1 cellular context compared by ENCODE assay signal in the genomic region with DNA sequence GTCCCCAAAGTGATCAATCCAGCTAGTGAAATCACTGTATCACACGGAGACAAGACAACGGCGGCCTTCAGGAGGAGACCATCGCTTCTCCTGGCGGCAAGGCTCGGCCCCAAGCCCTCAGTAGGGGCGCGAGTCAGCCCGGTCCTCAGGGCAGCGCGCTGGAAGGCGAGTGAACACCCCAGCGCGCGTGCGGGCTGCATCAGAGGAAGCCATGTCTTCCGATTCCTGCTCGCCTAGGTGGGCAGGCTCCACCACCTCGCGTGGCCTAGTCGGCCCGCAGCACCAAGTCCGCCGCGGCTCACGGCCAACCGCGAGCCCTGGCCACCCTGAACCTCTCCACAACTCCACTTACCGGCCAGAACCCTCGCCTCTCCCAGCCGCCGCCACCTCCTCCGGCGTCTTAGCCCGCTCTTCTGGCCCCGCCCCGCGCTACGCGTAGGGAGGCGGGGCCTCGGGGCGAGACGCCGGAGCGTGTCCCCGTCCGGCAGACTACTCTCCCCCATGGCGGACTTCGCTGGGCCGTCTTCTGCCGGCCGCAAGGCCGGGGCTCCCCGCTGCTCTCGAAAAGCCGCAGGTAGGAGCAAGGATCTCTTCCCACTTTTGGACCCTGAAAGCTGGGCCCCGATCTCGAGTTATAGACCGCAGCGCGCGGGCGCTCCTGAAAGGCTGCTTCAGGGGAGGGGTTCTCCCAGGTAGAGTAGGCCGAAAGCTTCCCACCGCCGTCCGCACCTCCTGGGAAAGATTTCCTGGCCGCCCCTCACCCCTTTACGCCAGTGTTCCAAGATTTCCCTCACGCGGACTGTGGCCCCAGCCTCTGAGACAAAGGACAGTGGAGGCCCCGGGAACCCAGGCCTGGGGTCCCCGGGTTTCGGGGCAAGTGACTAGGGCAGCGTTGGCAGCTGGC.
TF ChIP-seq lines count a peak whose summit lies in the region.

A gene with protein sequence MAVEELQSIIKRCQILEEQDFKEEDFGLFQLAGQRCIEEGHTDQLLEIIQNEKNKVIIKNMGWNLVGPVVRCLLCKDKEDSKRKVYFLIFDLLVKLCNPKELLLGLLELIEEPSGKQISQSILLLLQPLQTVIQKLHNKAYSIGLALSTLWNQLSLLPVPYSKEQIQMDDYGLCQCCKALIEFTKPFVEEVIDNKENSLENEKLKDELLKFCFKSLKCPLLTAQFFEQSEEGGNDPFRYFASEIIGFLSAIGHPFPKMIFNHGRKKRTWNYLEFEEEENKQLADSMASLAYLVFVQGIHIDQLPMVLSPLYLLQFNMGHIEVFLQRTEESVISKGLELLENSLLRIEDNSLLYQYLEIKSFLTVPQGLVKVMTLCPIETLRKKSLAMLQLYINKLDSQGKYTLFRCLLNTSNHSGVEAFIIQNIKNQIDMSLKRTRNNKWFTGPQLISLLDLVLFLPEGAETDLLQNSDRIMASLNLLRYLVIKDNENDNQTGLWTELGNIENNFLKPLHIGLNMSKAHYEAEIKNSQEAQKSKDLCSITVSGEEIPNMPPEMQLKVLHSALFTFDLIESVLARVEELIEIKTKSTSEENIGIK (minus strand): TSS at position 415 of the 904 bp plus-strand sequence. CDS start 988 bp downstream, outside the sequence.
A gene (plus strand): TSS at position 487 of the 904 bp plus-strand sequence. CDS start 15 bp downstream, at position 502.

TF ChIP-seq in H1, 55 proteins besides CTCF, POLR2A, EP300 and RAD21:
- TF ChIP-seq JUN (IDR thresholded peaks at IDR 0.05; ENCODE audit: low read depth, low read length): no peak
- peak; percentile 62; the same call in 1 of the 2 replicates for TF ChIP-seq CHD1 (IDR thresholded peaks at IDR 0.05; ENCODE audit: low read depth, low read length)
- TF ChIP-seq SRF (IDR thresholded peaks at IDR 0.05; ENCODE audit: low read depth, low read length): no peak
- TF ChIP-seq SIRT6 (IDR thresholded peaks at IDR 0.05; ENCODE audit: low read length): no peak
- no peak for TF ChIP-seq CBX8 (IDR thresholded peaks at IDR 0.05; ENCODE audit: borderline replicate concordance, low read depth, low read length)
- TF ChIP-seq CHD2 (IDR thresholded peaks at IDR 0.05; ENCODE audit: low read length): no peak
- TF ChIP-seq SAP30 (IDR thresholded peaks at IDR 0.05; ENCODE audit: insufficient read depth, insufficient replicate concordance, low read length): no peak
- TF ChIP-seq NANOG (IDR thresholded peaks at IDR 0.05; ENCODE audit: insufficient read depth, low read depth, low read length, poor library complexity, severe bottlenecking): no peak
- TF ChIP-seq RNF2 (IDR thresholded peaks at IDR 0.05; ENCODE audit: borderline replicate concordance, low read depth, low read length, missing control alignments, poor library complexity, severe bottlenecking): no peak
- peak in 1 of 2 experiments; percentile 71; a peak in 2 of 4 replicates for TF ChIP-seq SIN3A (conservative IDR thresholded peaks at IDR 0.05 in 1 of 2, IDR thresholded peaks at IDR 0.05 in 1 of 2; ENCODE audit: low read depth in 1 of 2, low read length in 2 of 2)
- TF ChIP-seq, protein P1, sequence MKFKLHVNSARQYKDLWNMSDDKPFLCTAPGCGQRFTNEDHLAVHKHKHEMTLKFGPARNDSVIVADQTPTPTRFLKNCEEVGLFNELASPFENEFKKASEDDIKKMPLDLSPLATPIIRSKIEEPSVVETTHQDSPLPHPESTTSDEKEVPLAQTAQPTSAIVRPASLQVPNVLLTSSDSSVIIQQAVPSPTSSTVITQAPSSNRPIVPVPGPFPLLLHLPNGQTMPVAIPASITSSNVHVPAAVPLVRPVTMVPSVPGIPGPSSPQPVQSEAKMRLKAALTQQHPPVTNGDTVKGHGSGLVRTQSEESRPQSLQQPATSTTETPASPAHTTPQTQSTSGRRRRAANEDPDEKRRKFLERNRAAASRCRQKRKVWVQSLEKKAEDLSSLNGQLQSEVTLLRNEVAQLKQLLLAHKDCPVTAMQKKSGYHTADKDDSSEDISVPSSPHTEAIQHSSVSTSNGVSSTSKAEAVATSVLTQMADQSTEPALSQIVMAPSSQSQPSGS (IDR thresholded peaks at IDR 0.05; ENCODE audit: low read length): no peak
- TF ChIP-seq KDM1A (IDR thresholded peaks at IDR 0.05; ENCODE audit: borderline replicate concordance, low read length): no peak
- TF ChIP-seq KDM4A (IDR thresholded peaks at IDR 0.05; ENCODE audit: low read depth, low read length, severe bottlenecking): peak; percentile 91
- TF ChIP-seq CREB1 (IDR thresholded peaks at IDR 0.05): no peak
- no peak for TF ChIP-seq TEAD4 (IDR thresholded peaks at IDR 0.05; ENCODE audit: low read depth, low read length)
- TF ChIP-seq CTBP2 (IDR thresholded peaks at IDR 0.05; ENCODE audit: borderline replicate concordance, insufficient read depth, insufficient read length, low read length): no peak
- TF ChIP-seq ZNF274 (IDR thresholded peaks at IDR 0.05; ENCODE audit: borderline replicate concordance, extremely low read depth, low read length): no peak
- TF ChIP-seq, protein P2, sequence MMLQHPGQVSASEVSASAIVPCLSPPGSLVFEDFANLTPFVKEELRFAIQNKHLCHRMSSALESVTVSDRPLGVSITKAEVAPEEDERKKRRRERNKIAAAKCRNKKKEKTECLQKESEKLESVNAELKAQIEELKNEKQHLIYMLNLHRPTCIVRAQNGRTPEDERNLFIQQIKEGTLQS (IDR thresholded peaks at IDR 0.05; ENCODE audit: insufficient read depth, low read depth, low read length): no peak
- TF ChIP-seq SUZ12 (IDR thresholded peaks at IDR 0.05; ENCODE audit: low read length): no peak
- TF ChIP-seq EZH2 (IDR thresholded peaks at IDR 0.05; ENCODE audit: low read depth, low read length, severe bottlenecking): no peak
- TF ChIP-seq EGR1 (IDR thresholded peaks at IDR 0.05; ENCODE audit: borderline replicate concordance, low read depth, low read length): no peak
- peak; percentile 71 for TF ChIP-seq TAF7 (optimal IDR thresholded peaks at IDR 0.05; ENCODE audit: borderline replicate concordance, low read depth, low read length)
- no peak for TF ChIP-seq BRCA1 (IDR thresholded peaks at IDR 0.05; ENCODE audit: low read depth, low read length)
- no peak for TF ChIP-seq RFX5 (IDR thresholded peaks at IDR 0.05; ENCODE audit: borderline replicate concordance, low read depth, low read length)
- no peak; the same call in 1 of the 2 replicates for TF ChIP-seq RBBP5 (IDR thresholded peaks at IDR 0.05; ENCODE audit: borderline replicate concordance, low read depth, low read length)
- peak; percentile 41 for TF ChIP-seq ASH2L (IDR thresholded peaks at IDR 0.05; ENCODE audit: low read length)
- peak; percentile 21; the same call in 1 of the 2 replicates for TF ChIP-seq BACH1 (IDR thresholded peaks at IDR 0.05; ENCODE audit: low read length)
- TF ChIP-seq SP1 (IDR thresholded peaks at IDR 0.05; ENCODE audit: low read depth, low read length): no peak
- peak; percentile 93 for TF ChIP-seq TAF1 (IDR thresholded peaks at IDR 0.05; ENCODE audit: low read depth, low read length)
- no peak for TF ChIP-seq HDAC2 (IDR thresholded peaks at IDR 0.05; ENCODE audit: borderline replicate concordance in 1 of 2, low read depth in 2 of 2, low read length in 2 of 2)
- no peak for TF ChIP-seq KDM5A (IDR thresholded peaks at IDR 0.05; ENCODE audit: low read length)
- TF ChIP-seq RXRA (IDR thresholded peaks at IDR 0.05; ENCODE audit: insufficient read depth, low read depth, low read length): no peak
- TF ChIP-seq SIX5 (IDR thresholded peaks at IDR 0.05; ENCODE audit: low read depth, low read length): no peak
- no peak for TF ChIP-seq CEBPB (IDR thresholded peaks at IDR 0.05; ENCODE audit: low read depth, low read length)
- TF ChIP-seq GTF2F1 (IDR thresholded peaks at IDR 0.05; ENCODE audit: borderline replicate concordance, low read depth, low read length): no peak; the same call in 1 of the 2 replicates
- peak; percentile 99 for TF ChIP-seq PHF8 (conservative IDR thresholded peaks at IDR 0.05; ENCODE audit: low read depth, low read length)
- peak; percentile 80 for TF ChIP-seq TBP (IDR thresholded peaks at IDR 0.05; ENCODE audit: low read depth, low read length)
- TF ChIP-seq FOSL1 (IDR thresholded peaks at IDR 0.05; ENCODE audit: insufficient read depth, low read depth, low read length): no peak
- TF ChIP-seq, protein P3, sequence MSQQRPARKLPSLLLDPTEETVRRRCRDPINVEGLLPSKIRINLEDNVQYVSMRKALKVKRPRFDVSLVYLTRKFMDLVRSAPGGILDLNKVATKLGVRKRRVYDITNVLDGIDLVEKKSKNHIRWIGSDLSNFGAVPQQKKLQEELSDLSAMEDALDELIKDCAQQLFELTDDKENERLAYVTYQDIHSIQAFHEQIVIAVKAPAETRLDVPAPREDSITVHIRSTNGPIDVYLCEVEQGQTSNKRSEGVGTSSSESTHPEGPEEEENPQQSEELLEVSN (IDR thresholded peaks at IDR 0.05): no peak
- TF ChIP-seq JUND (IDR thresholded peaks at IDR 0.05; ENCODE audit: low read length): no peak
- TF ChIP-seq YY1 (IDR thresholded peaks at IDR 0.05; ENCODE audit: low read depth, low read length): peak; percentile 81
- no peak for TF ChIP-seq MAFK (IDR thresholded peaks at IDR 0.05; ENCODE audit: low read depth, low read length)
- TF ChIP-seq NRF1 (IDR thresholded peaks at IDR 0.05; ENCODE audit: low read depth, low read length): no peak
- peak; percentile 54; the same call in 1 of the 2 replicates for TF ChIP-seq SP4 (IDR thresholded peaks at IDR 0.05; ENCODE audit: low read length)
- TF ChIP-seq SP2 (IDR thresholded peaks at IDR 0.05; ENCODE audit: low read length): no peak
- TF ChIP-seq, protein P4, sequence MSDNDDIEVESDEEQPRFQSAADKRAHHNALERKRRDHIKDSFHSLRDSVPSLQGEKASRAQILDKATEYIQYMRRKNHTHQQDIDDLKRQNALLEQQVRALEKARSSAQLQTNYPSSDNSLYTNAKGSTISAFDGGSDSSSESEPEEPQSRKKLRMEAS (IDR thresholded peaks at IDR 0.05): peak; percentile 67; the same call in 1 of the 2 replicates
- TF ChIP-seq POLR2AphosphoS5 (IDR thresholded peaks at IDR 0.05; ENCODE audit: low read depth, low read length): peak; percentile 94
- no peak for TF ChIP-seq TCF12 (IDR thresholded peaks at IDR 0.05; ENCODE audit: low read depth, low read length)
- no peak for TF ChIP-seq HDAC6 (IDR thresholded peaks at IDR 0.05; ENCODE audit: low read depth, low read length)
